2 cellular contexts compared by ENCODE assay signal in genomic region chr1:156646738-156647211, GRCh38.
TF ChIP-seq lines count a peak whose summit lies in the region.

No MANE protein-coding gene starts in this region.

TF ChIP-seq in HepG2, 621 proteins besides CTCF, POLR2A, EP300 and RAD21 (continues in another document):
- TF ChIP-seq ZMYM3 (CRISPR knock-in tag; IDR thresholded peaks at IDR 0.05) (no peak), AGO1 (IDR thresholded peaks at IDR 0.05; ENCODE audit: low read depth, low read length, poor library complexity, severe bottlenecking) (peak; percentile 35), SP2 (CRISPR knock-in tag; IDR thresholded peaks at IDR 0.05) (no peak), ZBTB38 (CRISPR knock-in tag; IDR thresholded peaks at IDR 0.05) (0 out of 2 replicates have a peak, but pooled peaks have one; percentile 20), THAP8 (CRISPR knock-in tag; IDR thresholded peaks at IDR 0.05; ENCODE audit: borderline replicate concordance) (no peak), HMG20A (CRISPR knock-in tag; IDR thresholded peaks at IDR 0.05; ENCODE audit: borderline replicate concordance) (no peak), MTERF4 (CRISPR knock-in tag; IDR thresholded peaks at IDR 0.05) (no peak), NR2C2 (CRISPR knock-in tag; IDR thresholded peaks at IDR 0.05; ENCODE audit: borderline replicate concordance) (0 out of 2 replicates have a peak, but pooled peaks have one; percentile 44), HOXA3 (CRISPR knock-in tag; IDR thresholded peaks at IDR 0.05) (peak; percentile 18; the same call in 1 of the 2 replicates), GMEB2 (CRISPR knock-in tag; IDR thresholded peaks at IDR 0.05; ENCODE audit: low read depth) (no peak), ZNF430 (CRISPR knock-in tag; IDR thresholded peaks at IDR 0.05) (no peak), ZBTB10 (CRISPR knock-in tag; IDR thresholded peaks at IDR 0.05; ENCODE audit: borderline replicate concordance) (no peak), ZFP62 (CRISPR knock-in tag; IDR thresholded peaks at IDR 0.05) (no peak), ZBTB33 (CRISPR knock-in tag; IDR thresholded peaks at IDR 0.05) (peak; percentile 43; the same call in 1 of the 2 replicates), ZNF580 (CRISPR knock-in tag; IDR thresholded peaks at IDR 0.05; ENCODE audit: borderline replicate concordance, low read depth) (no peak), CBFB (CRISPR knock-in tag; IDR thresholded peaks at IDR 0.05) (no peak), ZNF709 (CRISPR knock-in tag; IDR thresholded peaks at IDR 0.05) (no peak), GLMP (CRISPR knock-in tag; IDR thresholded peaks at IDR 0.05; ENCODE audit: borderline replicate concordance) (no peak), ZNF788 (CRISPR knock-in tag; IDR thresholded peaks at IDR 0.05; ENCODE audit: borderline replicate concordance) (no peak), ZNF333 (CRISPR knock-in tag; IDR thresholded peaks at IDR 0.05; ENCODE audit: borderline replicate concordance) (no peak), ZNF136 (CRISPR knock-in tag; IDR thresholded peaks at IDR 0.05; ENCODE audit: low read depth) (no peak)

TF ChIP-seq in endothelial cell of umbilical vein, 7 proteins besides CTCF, POLR2A, EP300 and RAD21:
- TF ChIP-seq GATA2 (IDR thresholded peaks at IDR 0.05; ENCODE audit: insufficient read depth, insufficient read length, low read depth, low read length) (no peak), MYC (IDR thresholded peaks at IDR 0.05; ENCODE audit: low read depth, low read length) (no peak), EZH2 (IDR thresholded peaks at IDR 0.05; ENCODE audit: borderline replicate concordance, low read depth, low read length, severe bottlenecking) (peak; percentile 45)
